1 cellular context compared by ENCODE assay signal in genomic region chr2:43798300-43798699, GRCh38.
TF ChIP-seq lines count a peak whose summit lies in the region.

No MANE protein-coding gene starts in this region.

TF ChIP-seq in SK-N-SH treated with all-trans-retinoic acid at 6 μM for 48 hours, 23 proteins besides CTCF, POLR2A, EP300 and RAD21 (continued from another document):
- TF ChIP-seq TSHZ2 (CRISPR knock-in tag; IDR thresholded peaks at IDR 0.05), result no peak
- no peak for TF ChIP-seq ZFP3 (CRISPR knock-in tag; IDR thresholded peaks at IDR 0.05)
- TF ChIP-seq OSR1 (CRISPR knock-in tag; IDR thresholded peaks at IDR 0.05), result no peak
- TF ChIP-seq ZFP30 (CRISPR knock-in tag; IDR thresholded peaks at IDR 0.05), result no peak
- TF ChIP-seq CREB5 (CRISPR knock-in tag; IDR thresholded peaks at IDR 0.05; ENCODE audit: low read depth), result no peak
- no peak for TF ChIP-seq SNAI2 (CRISPR knock-in tag; IDR thresholded peaks at IDR 0.05)
- TF ChIP-seq CSDC2 (CRISPR knock-in tag; IDR thresholded peaks at IDR 0.05), result no peak
- no peak for TF ChIP-seq ZNF565 (CRISPR knock-in tag; conservative IDR thresholded peaks at IDR 0.05; ENCODE audit: low read depth)
- TF ChIP-seq TCF4 (CRISPR knock-in tag; IDR thresholded peaks at IDR 0.05; ENCODE audit: borderline replicate concordance), result no peak
- TF ChIP-seq BACH2 (CRISPR knock-in tag; IDR thresholded peaks at IDR 0.05; ENCODE audit: borderline replicate concordance), result no peak
- TF ChIP-seq ZC3H10 (CRISPR knock-in tag; IDR thresholded peaks at IDR 0.05), result no peak
- no peak for TF ChIP-seq ZNF70 (CRISPR knock-in tag; IDR thresholded peaks at IDR 0.05)
- no peak for TF ChIP-seq ISL1 (CRISPR knock-in tag; IDR thresholded peaks at IDR 0.05)
- TF ChIP-seq POU6F1 (CRISPR knock-in tag; IDR thresholded peaks at IDR 0.05; ENCODE audit: borderline replicate concordance, low read depth), result no peak
- TF ChIP-seq PPARA (CRISPR knock-in tag; IDR thresholded peaks at IDR 0.05; ENCODE audit: borderline replicate concordance), result no peak
- TF ChIP-seq GLIS3 (CRISPR knock-in tag; IDR thresholded peaks at IDR 0.05), result no peak
- TF ChIP-seq CSRNP3 (CRISPR knock-in tag; IDR thresholded peaks at IDR 0.05), result no peak
